Comparison of ENCODE assay signal across 8 cellular contexts in genomic region chr6:14117158-14118090, GRCh38. TPM values are rescaled to one million over a fixed set of nuclear protein-coding genes. Genes with fewer than 3 reads are reported as not detected.
DNase-seq lines count a peak whose midpoint lies in the region; ATAC-seq and TF ChIP-seq lines count a peak whose summit lies in the region.

TSS of gene CD83 (plus strand) at chr6:14117772. CDS start at chr6:14117812, 40 bp downstream.

- no peaks in the 10 kb centered on the region for H3K27me3 Mint-ChIP-seq in T-cell

- ATAC-seq in GM21529 (IDR thresholded peaks at IDR 0.05; ENCODE audit: unreplicated experiment), result peak; percentile 51
- peak; percentile 95 to 96 (median 95) for ATAC-seq in T-cell (replicated peaks in 1 of 4)

- CTCF ChIA-PET in T-cell (lab: Charles Lee), result interaction anchor here in 1 of 2 donors (1.0 to 1.4 kb wide), 2 partner anchors 51 to 71 kb away, joined by 4 read pairs; no protein-coding TSS in a partner anchor

- H3K36me3 ChIP-seq in adipocyte (ENCODE audit: control insufficient read depth, insufficient read depth, low read length, severe bottlenecking) (no peaks in the 10 kb centered on the region), right atrium auricular region (no peaks in the 10 kb centered on the region)

- peak within 1 kb of the TSS; percentile 53 to 70 for H3K27ac ChIP-seq in right atrium auricular region

- H3K4me1 ChIP-seq in adipocyte (ENCODE audit: control insufficient read depth, insufficient read depth, low read length), result peaks cover 5% of the 10 kb centered on the region
- peaks cover 0 to 8% of the 10 kb centered on the region in 2 donors for H3K4me1 ChIP-seq in right atrium auricular region

- no peaks in the 10 kb centered on the region for H3K27me3 ChIP-seq in adipocyte (replicated peaks; ENCODE audit: control insufficient read depth, insufficient read depth, low read length)
- no peaks in the 10 kb centered on the region for H3K27me3 ChIP-seq in right atrium auricular region

- TF ChIP-seq CTCF in right atrium auricular region (IDR thresholded peaks at IDR 0.05), result peak in 1 of 2 donors; percentile 37

- H3K9me3 Mint-ChIP-seq in T-cell, result no peaks in the 10 kb centered on the region

- peaks cover 18% of the 10 kb centered on the region for H3K36me3 Mint-ChIP-seq in T-cell

- peak within 1 kb of the TSS; percentile 91 to 98 (median 94) for H3K4me3 Mint-ChIP-seq in T-cell

- POLR2A ChIA-PET in T-cell (lab: Charles Lee), result interaction anchor here in 1 of 2 donors (0.5 to 0.8 kb wide), 4 partner anchors 27 to 789 kb away, joined by 3 read pairs; partner anchors contain the start of gene TBC1D7

- H3K4me1 Mint-ChIP-seq in T-cell, result peaks cover 23 to 36% (median 31%) of the 10 kb centered on the region in 3 donors

- DNase-seq in ELF-1 (ENCODE audit: low read depth, low spot score) (peak; percentile 64), KG1 (lab: John Stamatoyannopoulos, UW) (peak; percentile 51), T-cell (peak; percentile 61 to 91 (median 84)), adipocyte (ENCODE audit: low read depth) (peak; percentile 86), right atrium auricular region (ENCODE audit: low spot score) (no peak), renal cortical epithelial cell (ENCODE audit: low read depth) (peak; percentile 25), middle frontal gyrus (ENCODE audit: extremely low spot score, low spot score) (no peak)

- peak within 1 kb of the TSS; percentile 86 to 91 for H3K27ac Mint-ChIP-seq in T-cell

- H3K9me3 ChIP-seq in adipocyte (ENCODE audit: control insufficient read depth, low read length), result no peaks in the 10 kb centered on the region
- no peaks in the 10 kb centered on the region for H3K9me3 ChIP-seq in right atrium auricular region

- peak within 1 kb of the TSS; percentile 93 for H3K9ac ChIP-seq in adipocyte (ENCODE audit: low read length)

- H3K4me3 ChIP-seq in adipocyte (ENCODE audit: low read length), result peak within 1 kb of the TSS; percentile 94
- peak within 1 kb of the TSS; percentile 57 to 78 for H3K4me3 ChIP-seq in right atrium auricular region

RNA-seq across cellular contexts. Expression of gene CD83, which starts in this region (rescaled TPM):
- total RNA-seq in T-cell (10 to 100 TPM in 3 of 5 donors, 1 to 10 TPM in 2; 6.4 to 30.9 (median 11.6) TPM), right atrium auricular region (1 to 10 TPM; 1.7 to 2.1 TPM), renal cortical epithelial cell (5.4 and 11.3 TPM in 2 replicates)

Comparison
In these comparisons a context has a peak if more than half of its experiments do, and no peak if none do; other contexts are left out.
1. DNase-seq: peak in ELF-1 (single experiment), KG1 (single experiment), T-cell (34 of 34), adipocyte (single experiment) and renal cortical epithelial cell (single experiment); none in right atrium auricular region (single experiment) and middle frontal gyrus (single experiment).